In genomic region chr14:60648934-60649814, GRCh38 we compare ENCODE assay signal across 8 cellular contexts. TPM values are rescaled to one million over a fixed set of nuclear protein-coding genes. Genes with fewer than 3 reads are reported as not detected.
DNase-seq lines count a peak whose midpoint lies in the region; ATAC-seq and TF ChIP-seq lines count a peak whose summit lies in the region.

Gene SIX1 (minus strand): TSS chr14:60649477. CDS start chr14:60649189, 288 bp downstream.

- peaks cover 83% of the 10 kb centered on the region for H3K27me3 Mint-ChIP-seq in CD8-positive, alpha-beta T cell (ENCODE audit: low read depth)

- POLR2A ChIA-PET in CD8-positive, alpha-beta T cell (lab: Charles Lee), result no interaction called here

- DNase-seq in CD8-positive, alpha-beta T cell, result peak in 1 of 7 experiments; percentile 5
- DNase-seq in LHCN-M2 (ENCODE audit: low read depth) (peak; percentile 97), Peyer's patch (peak in 1 of 3 donors; percentile 59), cerebellum (ENCODE audit: low spot score) (peak; percentile 55), kidney tubule cell (ENCODE audit: low spot score) (peak; percentile 87), KG1 (lab: John Stamatoyannopoulos, UW) (no peak)
- peak in 1 of 2 donors; percentile 70 for DNase-seq in stimulated activated effector memory CD8-positive, alpha-beta T cell treated with anti-CD3 and anti-CD28 coated beads, Interleukin-12 subunit alpha, Interleukin-12 subunit beta, amount 100 ng/mL, for 72 hours (ENCODE audit: low spot score in 2 of 2)

- H3K27me3 ChIP-seq in CD8-positive, alpha-beta T cell (ENCODE audit: insufficient read depth, low read length), result peaks cover 65% of the 10 kb centered on the region
- H3K27me3 ChIP-seq in Peyer's patch, result peaks cover 7 to 79% of the 10 kb centered on the region in 2 donors

- ATAC-seq in CD8-positive, alpha-beta T cell, result peak; percentile 36
- ATAC-seq in GM19455 (IDR thresholded peaks at IDR 0.05; ENCODE audit: unreplicated experiment), result peak; percentile 47
- ATAC-seq in stimulated activated effector memory CD8-positive, alpha-beta T cell treated with anti-CD3 and anti-CD28 coated beads, Interleukin-12 subunit alpha, Interleukin-12 subunit beta, amount 100 ng/mL, for 72 hours, result peak; percentile 72

- CTCF ChIA-PET in CD8-positive, alpha-beta T cell (lab: Charles Lee), result no interaction called here

- H3K4me3 ChIP-seq in CD8-positive, alpha-beta T cell (ENCODE audit: low read depth, low read length), result no peak within 1 kb of the TSS
- peak within 1 kb of the TSS; percentile 11 to 47 (median 40) for H3K4me3 ChIP-seq in Peyer's patch

- peaks cover 51% of the 10 kb centered on the region for H3K4me1 Mint-ChIP-seq in CD8-positive, alpha-beta T cell (ENCODE audit: low read depth)
- H3K4me1 Mint-ChIP-seq in stimulated activated effector memory CD8-positive, alpha-beta T cell treated with anti-CD3 and anti-CD28 coated beads, Interleukin-12 subunit alpha, Interleukin-12 subunit beta, amount 100 ng/mL, for 72 hours, result peaks cover 46% of the 10 kb centered on the region

- H3K27ac ChIP-seq in CD8-positive, alpha-beta T cell (ENCODE audit: low read depth, low read length), result no peak within 1 kb of the TSS
- H3K27ac ChIP-seq in Peyer's patch, result no peak within 1 kb of the TSS

- H3K4me3 Mint-ChIP-seq in CD8-positive, alpha-beta T cell, result peak within 1 kb of the TSS; percentile 51
- H3K4me3 Mint-ChIP-seq in stimulated activated effector memory CD8-positive, alpha-beta T cell treated with anti-CD3 and anti-CD28 coated beads, Interleukin-12 subunit alpha, Interleukin-12 subunit beta, amount 100 ng/mL, for 72 hours, result peak within 1 kb of the TSS; percentile 63

- no peak within 1 kb of the TSS for H3K27ac Mint-ChIP-seq in CD8-positive, alpha-beta T cell
- no peak within 1 kb of the TSS for H3K27ac Mint-ChIP-seq in stimulated activated effector memory CD8-positive, alpha-beta T cell treated with anti-CD3 and anti-CD28 coated beads, Interleukin-12 subunit alpha, Interleukin-12 subunit beta, amount 100 ng/mL, for 72 hours

- no peaks in the 10 kb centered on the region for H3K36me3 Mint-ChIP-seq in CD8-positive, alpha-beta T cell
- no peaks in the 10 kb centered on the region for H3K36me3 Mint-ChIP-seq in stimulated activated effector memory CD8-positive, alpha-beta T cell treated with anti-CD3 and anti-CD28 coated beads, Interleukin-12 subunit alpha, Interleukin-12 subunit beta, amount 100 ng/mL, for 72 hours

- no peak for TF ChIP-seq POLR2A in Peyer's patch (IDR thresholded peaks at IDR 0.05)

- intact Hi-C loops in CD8-positive, alpha-beta T cell (cut with DNase I, micrococcal nuclease), result loop anchor here in 1 of 2 experiments (5.0 kb wide), 1 partner anchor 778 kb away; no protein-coding TSS in a partner anchor

- no peaks in the 10 kb centered on the region for H3K9me3 Mint-ChIP-seq in CD8-positive, alpha-beta T cell
- no peaks in the 10 kb centered on the region for H3K9me3 Mint-ChIP-seq in stimulated activated effector memory CD8-positive, alpha-beta T cell treated with anti-CD3 and anti-CD28 coated beads, Interleukin-12 subunit alpha, Interleukin-12 subunit beta, amount 100 ng/mL, for 72 hours

- H3K4me1 ChIP-seq in CD8-positive, alpha-beta T cell (ENCODE audit: insufficient read depth, low read length), result peaks cover 56% of the 10 kb centered on the region
- H3K4me1 ChIP-seq in Peyer's patch, result peaks cover 3 to 32% (median 12%) of the 10 kb centered on the region in 4 donors

- no peak for TF ChIP-seq CTCF in CD8-positive, alpha-beta T cell (IDR thresholded peaks at IDR 0.05)
- no peak for TF ChIP-seq CTCF in Peyer's patch (IDR thresholded peaks at IDR 0.05)

- no peaks in the 10 kb centered on the region for H3K36me3 ChIP-seq in CD8-positive, alpha-beta T cell (ENCODE audit: insufficient read depth, low read length)
- H3K36me3 ChIP-seq in Peyer's patch, result no peaks in the 10 kb centered on the region

- H3K9me3 ChIP-seq in CD8-positive, alpha-beta T cell (ENCODE audit: low read length), result no peaks in the 10 kb centered on the region
- H3K9me3 ChIP-seq in Peyer's patch, result peaks cover 0 to 19% (median 0%) of the 10 kb centered on the region in 4 donors

RNA-seq across cellular contexts. Expression of gene SIX1, which starts in this region (rescaled TPM):
- not detected for total RNA-seq in CD8-positive, alpha-beta T cell
- total RNA-seq in LHCN-M2 (2014; rRNA removed), result 156 and 183 TPM in 2 replicates
- polyA plus RNA-seq in LHCN-M2 (2012), result 68.4 TPM
- total RNA-seq in Peyer's patch, result not detected
- 0.36 TPM for total RNA-seq in cerebellum

Comparison
In these comparisons a context has a peak if more than half of its experiments do, and no peak if none do; other contexts are left out.
1. RNA of gene SIX1 (total RNA-seq): 156 to 183 TPM in LHCN-M2; 0.36 TPM in cerebellum (single experiment), not detected in CD8-positive, alpha-beta T cell and not detected in Peyer's patch; every median in the first group is over 100 times any median in the second.
2. Peak in ATAC-seq in CD8-positive, alpha-beta T cell; RNA of the gene not detected or under 1 TPM.
3. Peak in DNase-seq in cerebellum; RNA of the gene not detected or under 1 TPM.
4. Peak in every context shown above with its lines, with median percentiles within 50 percentile points of each other: ATAC-seq.